ENCODE assay signal across 9 cellular contexts in the genomic region with DNA sequence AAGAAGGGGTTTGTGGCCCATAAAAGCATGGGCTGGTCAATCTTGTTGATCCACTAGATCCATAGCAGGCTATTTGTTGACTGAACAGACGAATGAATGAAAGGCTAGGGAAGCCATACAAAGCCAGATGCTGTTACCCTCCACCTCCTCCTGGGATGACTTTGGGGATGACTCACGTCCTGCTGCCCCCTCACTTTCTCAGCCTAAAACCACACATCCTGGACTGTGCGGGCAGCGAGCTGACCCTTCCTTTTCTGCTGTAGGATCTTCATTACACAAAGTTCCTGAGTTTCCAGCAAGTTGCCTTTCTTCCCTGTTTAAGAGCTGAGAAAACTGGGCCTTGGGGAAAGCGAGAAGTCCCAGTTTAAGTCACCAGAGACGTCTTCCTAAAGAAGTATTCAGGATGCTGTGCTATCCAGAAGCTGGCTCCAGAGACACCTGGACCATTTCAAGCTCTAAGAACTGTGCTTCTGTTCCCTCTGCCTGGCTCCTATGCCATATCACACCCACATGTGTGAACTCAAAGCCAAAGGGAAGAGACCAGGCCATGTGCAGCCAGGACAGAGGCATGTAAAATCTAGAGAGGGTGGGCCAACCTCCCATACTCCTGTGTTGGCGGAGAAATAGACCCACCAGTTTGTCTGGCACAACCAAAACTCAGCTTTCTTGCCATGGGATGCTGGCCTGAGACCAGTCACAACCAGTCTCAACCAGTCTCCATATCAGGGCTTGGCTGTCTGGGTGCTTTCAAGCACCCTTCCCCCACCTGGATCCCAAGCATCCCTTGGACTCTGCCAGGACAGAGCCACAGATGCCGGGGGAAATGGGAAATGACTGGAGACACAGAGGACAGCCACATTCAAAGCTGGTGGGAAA.
DNase-seq lines count a peak whose midpoint lies in the region; ATAC-seq and TF ChIP-seq lines count a peak whose summit lies in the region.
"Had no signal": no experiment of that assay in that cellular context is flagged by ENCODE, and none has a peak within 500 bp of the region (broad histone marks: within the 10 kb centered on the region; RNA-seq: fewer than 3 reads in every experiment).

No MANE protein-coding gene starts in this region.

- H3K4me1 ChIP-seq in neutrophil (ENCODE audit: control insufficient read depth in 1 of 2, insufficient read depth in 1 of 2, low read depth in 1 of 2, low read length in 1 of 2) = peaks cover 41 to 44% of the 10 kb centered on the region in 2 experiments

- TF ChIP-seq CTCF in cardiac fibroblast (IDR thresholded peaks at IDR 0.05; ENCODE audit: low read depth, low read length) = no peak
- no peak for TF ChIP-seq CTCF in neutrophil (IDR thresholded peaks at IDR 0.05)

- DNase-seq in EH (ENCODE audit: low read depth) (peak; percentile 93), MV-4-11 (lab: John Stamatoyannopoulos, UW) (peak; percentile 25), cardiac fibroblast (ENCODE audit: low read depth in 2 of 2) (peak; percentile 80 to 88), NCI-H2029 treated with DMSO at 0.1 percent for 48 hours (lab: John Stamatoyannopoulos, UW) (no peak), NCI-H345 (lab: John Stamatoyannopoulos, UW) (no peak), NCI-H2196 treated with DMSO at 0.1 percent for 48 hours (lab: John Stamatoyannopoulos, UW; ENCODE audit: unreplicated experiment) (no peak)
- DNase-seq: KBM-7 had no signal

- no peak for ATAC-seq in HG02798 (IDR thresholded peaks at IDR 0.05; ENCODE audit: poor library complexity, unreplicated experiment)

- no peak overlapping the region for H3K4me3 ChIP-seq in cardiac fibroblast (replicated peaks in 1 of 2; ENCODE audit: low read depth in 2 of 2, low read length in 2 of 2)
- H3K4me3 ChIP-seq in neutrophil (ENCODE audit: low read depth in 1 of 2, low read length in 1 of 2) = no peak overlapping the region

- H3K27ac ChIP-seq in neutrophil = peak overlapping the region; percentile 19

- no peaks in the 10 kb centered on the region for H3K9me3 ChIP-seq in neutrophil

- peaks cover 8% of the 10 kb centered on the region for H3K27me3 ChIP-seq in neutrophil

- no peaks in the 10 kb centered on the region for H3K36me3 ChIP-seq in neutrophil

Comparison
In these comparisons a context has a peak if more than half of its experiments do, and no peak if none do; other contexts are left out.
1. DNase-seq: peak in EH (single experiment), MV-4-11 (single experiment) and cardiac fibroblast (2 of 2); none in NCI-H2029 treated with DMSO at 0.1 percent for 48 hours (single experiment), NCI-H345 (single experiment) and NCI-H2196 treated with DMSO at 0.1 percent for 48 hours (single experiment).